ENCODE assay signal across 17 cellular contexts in genomic region chr15:99265541-99266070, GRCh38. TPM values are rescaled to one million over a fixed set of nuclear protein-coding genes. Genes with fewer than 3 reads are reported as not detected.
DNase-seq lines count a peak whose midpoint lies in the region; ATAC-seq and TF ChIP-seq lines count a peak whose summit lies in the region.
"Had no signal": no experiment of that assay in that cellular context is flagged by ENCODE, and none has a peak within 500 bp of the region (broad histone marks: within the 10 kb centered on the region; RNA-seq: fewer than 3 reads in every experiment).

No MANE protein-coding gene starts in this region.

- no peak overlapping the region for H3K4me3 ChIP-seq in trophoblast cell (ENCODE audit: low read depth, low read length)
- H3K4me3 ChIP-seq: HAP-1 had no signal

- TF ChIP-seq CTCF in endothelial cell (IDR thresholded peaks at IDR 0.05; ENCODE audit: unreplicated experiment) = no peak
- no peak for TF ChIP-seq CTCF in H9 (conservative IDR thresholded peaks at IDR 0.05)
- TF ChIP-seq CTCF in CD4-positive, alpha-beta T cell (IDR thresholded peaks at IDR 0.05) = no peak

- H3K36me3 Mint-ChIP-seq in endothelial cell (ENCODE audit: low read depth, unreplicated experiment) = no peaks in the 10 kb centered on the region
- H3K36me3 Mint-ChIP-seq in H9 (ENCODE audit: insufficient read depth in 1 of 3, low read depth in 3 of 3) = no peaks in the 10 kb centered on the region
- peaks cover 12% of the 10 kb centered on the region for H3K36me3 Mint-ChIP-seq in CD4-positive, alpha-beta T cell (ENCODE audit: low read depth)

- no peaks in the 10 kb centered on the region for H3K79me2 ChIP-seq in trophoblast cell (ENCODE audit: control insufficient read depth, insufficient read depth, low read length, poor library complexity)
- H3K79me2 ChIP-seq in H9 (ENCODE audit: insufficient read depth, low read length) = no peaks in the 10 kb centered on the region

- CTCF ChIA-PET in CD4-positive, alpha-beta T cell (lab: Charles Lee) = no interaction called here

- H3K4me1 ChIP-seq in trophoblast cell (ENCODE audit: control insufficient read depth in 1 of 2, insufficient read depth in 2 of 2, low read length in 2 of 2) (peaks cover 3% of the 10 kb centered on the region in 2 experiments), H9 (ENCODE audit: insufficient read depth, low read length) (peaks cover 5% of the 10 kb centered on the region; the same call in 1 of the 2 replicates)
- H3K4me1 ChIP-seq: HAP-1 had no signal

- no peak overlapping the region for H3K4me2 ChIP-seq in trophoblast cell (ENCODE audit: low read length)
- H3K4me2 ChIP-seq in H9 (ENCODE audit: insufficient read depth, insufficient read length, low read length) = no peak overlapping the region

- H3T11ph ChIP-seq in H9 (ENCODE audit: low read length) = no peak overlapping the region

- H3K9ac ChIP-seq in trophoblast cell (ENCODE audit: low read length) = no peak overlapping the region
- no peak overlapping the region for H3K9ac ChIP-seq in H9 (ENCODE audit: extremely low read depth, insufficient read length, low read length)

- H2BK5ac ChIP-seq in trophoblast cell (ENCODE audit: low read depth, low read length, poor library complexity) = no peak overlapping the region
- H2BK5ac ChIP-seq in H9 (ENCODE audit: insufficient read length, low read length) = no peak overlapping the region

- H3K56ac ChIP-seq in H9 (ENCODE audit: insufficient read length, low read depth, low read length) = no peak overlapping the region

- no CpG with 5 or more reads among the region's 3 CpGs for WGBS in trophoblast cell (ENCODE audit: extremely low coverage, insufficient coverage, insufficient read length)
- WGBS in H9 (ENCODE audit: extremely low coverage, insufficient read length, low lambda C conversion rate) = no CpG with 5 or more reads among the region's 3 CpGs

- no peak overlapping the region for H4K5ac ChIP-seq in H9 (ENCODE audit: insufficient read length, low read depth, low read length)

- H3K18ac ChIP-seq in trophoblast cell (ENCODE audit: low read length) = no peak overlapping the region
- H3K18ac ChIP-seq in H9 (ENCODE audit: insufficient read length, low read depth, low read length) = no peak overlapping the region

- H2AFZ ChIP-seq in trophoblast cell (ENCODE audit: insufficient read depth, low read length, poor library complexity) = no peak overlapping the region
- no peak overlapping the region for H2AFZ ChIP-seq in H9 (ENCODE audit: low read length)

- no peak overlapping the region for H2BK120ac ChIP-seq in trophoblast cell (ENCODE audit: insufficient read depth, low read length, poor library complexity)
- no peak overlapping the region for H2BK120ac ChIP-seq in H9 (ENCODE audit: low read depth, low read length, poor library complexity, severe bottlenecking)

- intact Hi-C loops in CD4-positive, alpha-beta T cell (cut with DNase I, micrococcal nuclease) = no loop called here

- no peaks in the 10 kb centered on the region for H3K23me2 ChIP-seq in H9 (ENCODE audit: insufficient read length, low read depth, low read length, poor library complexity, severe bottlenecking)

- H3K27me3 Mint-ChIP-seq in endothelial cell (ENCODE audit: unreplicated experiment) (no peaks in the 10 kb centered on the region), H9 (ENCODE audit: low read depth) (no peaks in the 10 kb centered on the region)
- no peaks in the 10 kb centered on the region for H3K27me3 Mint-ChIP-seq in CD4-positive, alpha-beta T cell
- H3K27me3 Mint-ChIP-seq: CD8-positive, alpha-beta memory T cell had no signal

- no peak overlapping the region for H4K12ac ChIP-seq in trophoblast cell (ENCODE audit: low read depth, low read length)

- no peak overlapping the region for H2BK20ac ChIP-seq in H9 (ENCODE audit: low read depth, low read length, poor library complexity, severe bottlenecking)

- POLR2A ChIA-PET in CD4-positive, alpha-beta T cell (lab: Charles Lee) = no interaction called here

- H3K23ac ChIP-seq in trophoblast cell (ENCODE audit: low read length) (no peak overlapping the region), H9 (ENCODE audit: insufficient read length, low read depth, low read length) (no peak overlapping the region)

- H2BK15ac ChIP-seq in H9 (ENCODE audit: low read depth, low read length) = no peak overlapping the region

- H3K9me3 Mint-ChIP-seq in endothelial cell (ENCODE audit: unreplicated experiment) (no peaks in the 10 kb centered on the region), H9 (no peaks in the 10 kb centered on the region)
- H3K9me3 Mint-ChIP-seq in CD4-positive, alpha-beta T cell = no peaks in the 10 kb centered on the region
- H3K9me3 Mint-ChIP-seq: CD14-positive monocyte; CD8-positive, alpha-beta memory T cell had no signal

- H4K8ac ChIP-seq in trophoblast cell (ENCODE audit: low read depth, low read length) (no peak overlapping the region), H9 (replicated peaks; ENCODE audit: insufficient read length, low read depth, low read length) (no peak overlapping the region)

- H4K20me1 ChIP-seq in H9 (ENCODE audit: control insufficient read depth, insufficient read depth, insufficient read length) = no peaks in the 10 kb centered on the region

- no peak overlapping the region for H3K4ac ChIP-seq in trophoblast cell (ENCODE audit: low read depth, low read length)
- H3K4ac ChIP-seq in H9 (ENCODE audit: low read depth, low read length) = no peak overlapping the region

- H3K4me1 Mint-ChIP-seq in endothelial cell (ENCODE audit: unreplicated experiment) (peaks cover 10% of the 10 kb centered on the region), H9 (peaks cover 3 to 13% of the 10 kb centered on the region in 2 experiments; a peak in 2 of 4 replicates)
- no peaks in the 10 kb centered on the region for H3K4me1 Mint-ChIP-seq in CD4-positive, alpha-beta T cell (ENCODE audit: low read depth)

- H2BK12ac ChIP-seq in trophoblast cell (ENCODE audit: low read length) (peak overlapping the region; percentile 24), H9 (ENCODE audit: insufficient read length, low read depth, low read length) (no peak overlapping the region)

- peaks cover 2% of the 10 kb centered on the region for H3K79me1 ChIP-seq in trophoblast cell (ENCODE audit: low read length)
- no peaks in the 10 kb centered on the region for H3K79me1 ChIP-seq in H9 (ENCODE audit: insufficient read depth, low read depth, low read length, poor library complexity, severe bottlenecking)

- H3K27me3 ChIP-seq in trophoblast cell (ENCODE audit: insufficient read depth, low read length) (no peaks in the 10 kb centered on the region), H9 (ENCODE audit: insufficient read depth, low read length) (no peaks in the 10 kb centered on the region)
- no peaks in the 10 kb centered on the region for H3K27me3 ChIP-seq in CD4-positive, alpha-beta T cell (ENCODE audit: control insufficient read depth, insufficient read depth, low read length)

- H3K14ac ChIP-seq in trophoblast cell (ENCODE audit: low read length) = no peak overlapping the region
- H3K14ac ChIP-seq in H9 (ENCODE audit: insufficient read depth, low read length) = no peak overlapping the region

- no peaks in the 10 kb centered on the region for H3K9me3 ChIP-seq in trophoblast cell (ENCODE audit: insufficient read depth, low read depth, low read length)
- H3K9me3 ChIP-seq in H9 (ENCODE audit: control insufficient read depth, low read depth, low read length) = no peaks in the 10 kb centered on the region
- no peaks in the 10 kb centered on the region for H3K9me3 ChIP-seq in CD4-positive, alpha-beta T cell (ENCODE audit: control insufficient read depth, low read length)
- H3K9me3 ChIP-seq: HAP-1 had no signal

- no peak overlapping the region for H4K91ac ChIP-seq in trophoblast cell (ENCODE audit: low read depth, low read length)
- H4K91ac ChIP-seq in H9 (ENCODE audit: insufficient read length, low read depth, low read length) = no peak overlapping the region

- H2AK5ac ChIP-seq in trophoblast cell (ENCODE audit: low read length) (no peak overlapping the region), H9 (ENCODE audit: insufficient read length, low read length) (no peak overlapping the region)

- H3K27ac Mint-ChIP-seq in endothelial cell (ENCODE audit: unreplicated experiment) (peak overlapping the region; percentile 11), H9 (no peak overlapping the region)
- no peak overlapping the region for H3K27ac Mint-ChIP-seq in CD4-positive, alpha-beta T cell
- H3K27ac Mint-ChIP-seq: CD14-positive monocyte had no signal

- peak; percentile 39 for DNase-seq in DMS 273 (lab: John Stamatoyannopoulos, UW; ENCODE audit: unreplicated experiment)
- DNase-seq in DMS 273 treated with DMSO at 0.1 percent for 48 hours (lab: John Stamatoyannopoulos, UW) = no peak
- DNase-seq in endothelial cell (ENCODE audit: low spot score) = no peak
- DNase-seq in left lobe of liver (ENCODE audit: low spot score) = no peak
- DNase-seq in trophoblast cell = no peak
- no peak for DNase-seq in H9
- DNase-seq in COLO668 (lab: John Stamatoyannopoulos, UW; ENCODE audit: unreplicated experiment) = no peak
- DNase-seq in CD4-positive, alpha-beta T cell = no peak
- DNase-seq: Calu3; CD8-positive, alpha-beta memory T cell; DMS153; DMS79 treated with DMSO at 0.1 percent for 48 hours; EL; GOT3 had no signal

- H3K27ac ChIP-seq in trophoblast cell (ENCODE audit: low read depth, low read length) (no peak overlapping the region), H9 (ENCODE audit: insufficient read length, low read depth, low read length) (no peak overlapping the region)
- H3K27ac ChIP-seq in CD4-positive, alpha-beta T cell (ENCODE audit: low read depth, low read length) = no peak overlapping the region
- H3K27ac ChIP-seq: 22Rv1 had no signal

- ATAC-seq in left lobe of liver = peak; percentile 60
- no peak for ATAC-seq in CD4-positive, alpha-beta T cell (ENCODE audit: poor library complexity)

- no peaks in the 10 kb centered on the region for H3K36me3 ChIP-seq in trophoblast cell (ENCODE audit: control insufficient read depth in 1 of 2, insufficient read depth in 2 of 2, low read length in 2 of 2)
- H3K36me3 ChIP-seq: HAP-1 had no signal

- no peak overlapping the region for H3K4me3 Mint-ChIP-seq in endothelial cell (ENCODE audit: unreplicated experiment)
- H3K4me3 Mint-ChIP-seq in H9 = no peak overlapping the region
- no peak overlapping the region for H3K4me3 Mint-ChIP-seq in CD4-positive, alpha-beta T cell
- H3K4me3 Mint-ChIP-seq: CD14-positive monocyte; CD8-positive, alpha-beta memory T cell had no signal

RNA-seq across cellular contexts. Expression of gene LRRC28, which starts 14.3 kb away (rescaled TPM):
- total RNA-seq in endothelial cell (ENCODE audit: unreplicated experiment) (33.0 TPM), left lobe of liver (26.9 TPM), H9 (2021) (15.0 and 17.6 TPM in 2 replicates)
- 18.4 and 18.5 TPM in 2 replicates for polyA plus RNA-seq in trophoblast cell (2013)
- total RNA-seq in CD4-positive, alpha-beta T cell = 10 to 100 TPM; 12.5 to 14.4 TPM

RNA-seq across cellular contexts. Expression of gene TTC23, which starts 16.2 kb away (rescaled TPM):
- total RNA-seq in endothelial cell (ENCODE audit: unreplicated experiment) (24.3 TPM), left lobe of liver (9.0 TPM), H9 (2021) (12.2 and 14.3 TPM in 2 replicates)
- 16.5 and 19.2 TPM in 2 replicates for polyA plus RNA-seq in trophoblast cell (2013)
- under 1 TPM; 0.19 to 0.81 TPM for total RNA-seq in CD4-positive, alpha-beta T cell
